In genomic region chr12:121036810-121037326, GRCh38 we compare ENCODE assay signal across 12 cellular contexts. TPM values are rescaled to one million over a fixed set of nuclear protein-coding genes. Genes with fewer than 3 reads are reported as not detected.
DNase-seq lines count a peak whose midpoint lies in the region; ATAC-seq, FAIRE-seq and TF ChIP-seq lines count a peak whose summit lies in the region.
"Had no signal": no experiment of that assay in that cellular context is flagged by ENCODE, and none has a peak within 500 bp of the region (broad histone marks: within the 10 kb centered on the region; RNA-seq: fewer than 3 reads in every experiment).

No MANE protein-coding gene starts in this region.

- no peak overlapping the region for H3K9ac ChIP-seq in HepG2 (ENCODE audit: insufficient read depth, low read depth, low read length)

- TF ChIP-seq CTCF in RWPE2 (IDR thresholded peaks at IDR 0.05; ENCODE audit: poor library complexity, severe bottlenecking), result no peak
- no peak for TF ChIP-seq CTCF in astrocyte of the spinal cord (IDR thresholded peaks at IDR 0.05; ENCODE audit: low read depth, low read length)
- no peak for TF ChIP-seq CTCF in gastrocnemius medialis (IDR thresholded peaks at IDR 0.05 in 4 of 5, conservative IDR thresholded peaks at IDR 0.05 in 1 of 5)
- no peak for TF ChIP-seq CTCF in HepG2 (CRISPR knock-in tag; IDR thresholded peaks at IDR 0.05)

- no peaks in the 10 kb centered on the region for H3K27me3 ChIP-seq in RWPE2 (ENCODE audit: insufficient read depth, poor library complexity, severe bottlenecking)
- peaks cover 4 to 14% (median 8%) of the 10 kb centered on the region in 3 donors for H3K27me3 ChIP-seq in gastrocnemius medialis
- peaks cover 0 to 8% of the 10 kb centered on the region in 2 experiments; a peak in 2 of 5 replicates for H3K27me3 ChIP-seq in HepG2 (ENCODE audit: control insufficient read depth in 1 of 2, insufficient read depth in 2 of 2, low read length in 2 of 2)

- no peak for TF ChIP-seq RAD21 in HepG2 (CRISPR knock-in tag; IDR thresholded peaks at IDR 0.05)

- H3K36me3 ChIP-seq in RWPE2 (ENCODE audit: low read depth), result no peaks in the 10 kb centered on the region
- H3K36me3 ChIP-seq in gastrocnemius medialis, result no peaks in the 10 kb centered on the region
- H3K36me3 ChIP-seq in HepG2 (replicated peaks in 1 of 2; ENCODE audit: control insufficient read depth in 1 of 2, insufficient read depth in 2 of 2, low read length in 2 of 2), result no peaks in the 10 kb centered on the region
- H3K36me3 ChIP-seq: esophagus muscularis mucosa, neutrophil had no signal

- BruUV-seq in HepG2 (replicated peaks; lab: Mats Ljungman, UMichigan), result no TSS peak

- in situ Hi-C loops in astrocyte of the spinal cord (cut with HindIII; ENCODE audit: low sequenced_read_pairs) (no loop called here), gastrocnemius medialis (cut with MboI; ENCODE audit: low sequenced_read_pairs in 4 of 4) (no loop called here), HepG2 (cut with HindIII; ENCODE audit: extremely low pct_ligation_motif_present, low pct_unique_long_range_greater_than_20kb) (no loop called here)

- H3K79me2 ChIP-seq in HepG2 (ENCODE audit: insufficient read depth, low read length), result no peaks in the 10 kb centered on the region

- ATAC-seq in RWPE2 (ENCODE audit: low read depth) (peak; percentile 39; the same call in 2 of the 3 replicates), gastrocnemius medialis (no peak), HG03025 (IDR thresholded peaks at IDR 0.05; ENCODE audit: low FRiP score, unreplicated experiment) (no peak), sciatic nerve (no peak), HepG2 (no peak)

- H3K9me3 ChIP-seq in RWPE2 (ENCODE audit: severe bottlenecking) (no peaks in the 10 kb centered on the region), gastrocnemius medialis (no peaks in the 10 kb centered on the region), HepG2 (ENCODE audit: low read length) (no peaks in the 10 kb centered on the region)
- H3K9me3 ChIP-seq: esophagus muscularis mucosa, neutrophil had no signal

- peak overlapping the region; percentile 20 for H3K27ac ChIP-seq in RWPE2 (ENCODE audit: poor library complexity, severe bottlenecking)
- H3K27ac ChIP-seq in gastrocnemius medialis, result no peak overlapping the region
- H3K27ac ChIP-seq in HepG2 (ENCODE audit: extremely low read length, insufficient read depth, low read length), result no peak overlapping the region
- H3K27ac ChIP-seq: esophagus muscularis mucosa, VCaP had no signal

- CTCF ChIA-PET in HepG2 (lab: Yijun Ruan, JAX; ENCODE audit: low intra/inter-chr PET ratio, low total read pairs), result no interaction called here

- no peak for TF ChIP-seq EP300 in HepG2 (IDR thresholded peaks at IDR 0.05; ENCODE audit: low read depth in 2 of 2, low read length in 2 of 2)
- no peak for TF ChIP-seq EP300 in HepG2 (CRISPR knock-in tag; IDR thresholded peaks at IDR 0.05; ENCODE audit: borderline replicate concordance)

- no peaks in the 10 kb centered on the region for H4K20me1 ChIP-seq in HepG2 (ENCODE audit: insufficient read depth, low read length)

- intact Hi-C loops in gastrocnemius medialis (cut with DNase I; ENCODE audit: low total_unique reads) (no loop called here), sciatic nerve (cut with DNase I) (no loop called here), HepG2 (cut with micrococcal nuclease; ENCODE audit: unreplicated experiment) (no loop called here)

- no peak overlapping the region for H3K4me3 ChIP-seq in RWPE2 (ENCODE audit: severe bottlenecking)
- no peak overlapping the region for H3K4me3 ChIP-seq in astrocyte of the spinal cord (ENCODE audit: low read depth, low read length)
- H3K4me3 ChIP-seq in skeletal muscle cell (ENCODE audit: low read depth, low read length), result no peak overlapping the region
- no peak overlapping the region for H3K4me3 ChIP-seq in gastrocnemius medialis
- no peak overlapping the region for H3K4me3 ChIP-seq in HepG2 (replicated peaks in 1 of 3; ENCODE audit: insufficient read depth in 1 of 3, low read depth in 2 of 3, low read length in 3 of 3)
- H3K4me3 ChIP-seq: esophagus muscularis mucosa had no signal

- H3K4me1 ChIP-seq in RWPE2 (ENCODE audit: insufficient read depth, poor library complexity, severe bottlenecking) (peaks cover 26% of the 10 kb centered on the region), gastrocnemius medialis (no peaks in the 10 kb centered on the region), HepG2 (ENCODE audit: insufficient read depth, low read length) (peaks cover 28% of the 10 kb centered on the region)

- no peak overlapping the region for H2AFZ ChIP-seq in HepG2 (ENCODE audit: low read length)

- no peak for FAIRE-seq in HepG2 (lab: Jason Lieb, UNC)

- POLR2A ChIA-PET in HepG2 (lab: Yijun Ruan, JAX), result interaction anchor here (0.9 kb wide), 1 partner anchor 11 kb away, joined by 3 read pairs; no protein-coding TSS in a partner anchor

- no peak for TF ChIP-seq POLR2A in gastrocnemius medialis (IDR thresholded peaks at IDR 0.05)
- TF ChIP-seq POLR2A in HepG2 (IDR thresholded peaks at IDR 0.05; ENCODE audit: insufficient read depth in 1 of 2, low read depth in 2 of 2, low read length in 2 of 2), result no peak

- WGBS in HepG2 (ENCODE audit: low lambda C conversion rate), result 51% methylated on average over 6 of the region's 6 CpGs

- H3K4me2 ChIP-seq in HepG2 (ENCODE audit: low read depth, low read length), result no peak overlapping the region

- DNase-seq in EH (ENCODE audit: low read depth) (peak; percentile 82), RWPE2 (ENCODE audit: low spot score) (no peak), astrocyte of the spinal cord (ENCODE audit: low read depth, low spot score) (peak; percentile 29), skeletal muscle cell (ENCODE audit: low read depth) (peak; percentile 57), gastrocnemius medialis (no peak), sciatic nerve (ENCODE audit: low spot score) (no peak), HepG2 (ENCODE audit: low spot score) (no peak)
- DNase-seq: NCI-H146 had no signal

RNA-seq across cellular contexts. Expression of gene OASL, which starts 2.2 kb away (rescaled TPM):
- total RNA-seq in gastrocnemius medialis (under 1 TPM; 0.11 to 0.36 (median 0.19) TPM), sciatic nerve (1.3 TPM), HepG2 (2016; rRNA removed; fragmentation: Illumina TruSeq; extraction: Trizol) (0.18 and 0.22 TPM in 2 replicates)
- 0.18 and 0.30 TPM in 2 replicates for total RNA-seq in HepG2 (2016; cell fraction: cytosol; rRNA removed; fragmentation: Illumina TruSeq; extraction: Trizol; ENCODE audit: low read depth)
- 0.19 and 0.21 TPM in 2 replicates for total RNA-seq in HepG2 (2016; cell fraction: insoluble cytoplasmic fraction; rRNA removed; fragmentation: Illumina TruSeq; extraction: Trizol)
- total RNA-seq in HepG2 (2016; cell fraction: membrane; rRNA removed; fragmentation: Illumina TruSeq; extraction: Trizol), result 0.15 and 0.31 TPM in 2 replicates
- total RNA-seq in HepG2 (2016; cell fraction: nucleus; rRNA removed; fragmentation: Illumina TruSeq; extraction: Trizol), result not detected in 2 replicates
- polyA plus RNA-seq in HepG2 (2011; rRNA removed), result 0.09 and 0.11 TPM in 2 replicates
- polyA plus RNA-seq in HepG2 (2011; cell fraction: cytosol; rRNA removed), result 0.05 and 0.09 TPM in 2 replicates
- not detected in 2 replicates for polyA plus RNA-seq in HepG2 (2011; cell fraction: nucleus; rRNA removed)
- 0.07 TPM in 1 of 2 replicates, not detected in the other for polyA plus RNA-seq in HepG2 (2012)
- polyA plus RNA-seq in HepG2 (2016; cell fraction: cytosol; fragmentation: Illumina TruSeq; extraction: Trizol; ENCODE audit: low read depth), result 0.18 and 0.25 TPM in 2 replicates
- polyA plus RNA-seq in HepG2 (2016; cell fraction: insoluble cytoplasmic fraction; fragmentation: Illumina TruSeq; extraction: Trizol; ENCODE audit: low read depth), result 0.20 and 0.21 TPM in 2 replicates
- 0.14 and 0.29 TPM in 2 replicates for polyA plus RNA-seq in HepG2 (2016; cell fraction: membrane; fragmentation: Illumina TruSeq; extraction: Trizol; ENCODE audit: low read depth)
- polyA plus RNA-seq in HepG2 (2016; cell fraction: nucleus; fragmentation: Illumina TruSeq; extraction: Trizol; ENCODE audit: insufficient read depth, low read depth), result 0.37 TPM in 1 of 2 replicates, not detected in the other
- polyA minus RNA-seq in HepG2 (2011; rRNA and poly(A)+ RNA removed; ENCODE audit: low replicate concordance), result 0.46 and 6.9 TPM in 2 replicates
- not detected in 2 replicates for polyA minus RNA-seq in HepG2 (2011; cell fraction: cytosol; rRNA and poly(A)+ RNA removed)
- not detected in 2 replicates for polyA minus RNA-seq in HepG2 (2011; cell fraction: nucleus; rRNA and poly(A)+ RNA removed)

RNA-seq across cellular contexts. Expression of gene C12orf43, which starts 20.6 kb away (rescaled TPM):
- 10 to 100 TPM in 1 of 4 donors, 1 to 10 TPM in 3; 2.9 to 13.2 (median 5.1) TPM for total RNA-seq in gastrocnemius medialis
- 12.4 TPM for total RNA-seq in sciatic nerve
- total RNA-seq in HepG2 (2016; rRNA removed; fragmentation: Illumina TruSeq; extraction: Trizol), result 11.1 and 12.9 TPM in 2 replicates
- total RNA-seq in HepG2 (2016; cell fraction: cytosol; rRNA removed; fragmentation: Illumina TruSeq; extraction: Trizol; ENCODE audit: low read depth), result 2.9 and 3.0 TPM in 2 replicates
- total RNA-seq in HepG2 (2016; cell fraction: insoluble cytoplasmic fraction; rRNA removed; fragmentation: Illumina TruSeq; extraction: Trizol), result 11.4 and 12.4 TPM in 2 replicates
- total RNA-seq in HepG2 (2016; cell fraction: membrane; rRNA removed; fragmentation: Illumina TruSeq; extraction: Trizol), result 6.7 and 7.4 TPM in 2 replicates
- 6.3 and 8.5 TPM in 2 replicates for total RNA-seq in HepG2 (2016; cell fraction: nucleus; rRNA removed; fragmentation: Illumina TruSeq; extraction: Trizol)
- polyA plus RNA-seq in HepG2 (2011; rRNA removed), result 7.5 and 7.9 TPM in 2 replicates
- polyA plus RNA-seq in HepG2 (2011; cell fraction: cytosol; rRNA removed), result 7.3 TPM in 2 replicates
- polyA plus RNA-seq in HepG2 (2011; cell fraction: nucleus; rRNA removed), result 5.4 and 5.7 TPM in 2 replicates
- polyA plus RNA-seq in HepG2 (2012), result 4.9 and 5.2 TPM in 2 replicates
- 2.1 and 2.4 TPM in 2 replicates for polyA plus RNA-seq in HepG2 (2016; cell fraction: cytosol; fragmentation: Illumina TruSeq; extraction: Trizol; ENCODE audit: low read depth)
- polyA plus RNA-seq in HepG2 (2016; cell fraction: insoluble cytoplasmic fraction; fragmentation: Illumina TruSeq; extraction: Trizol; ENCODE audit: low read depth), result 15.7 and 18.4 TPM in 2 replicates
- 4.8 and 5.4 TPM in 2 replicates for polyA plus RNA-seq in HepG2 (2016; cell fraction: membrane; fragmentation: Illumina TruSeq; extraction: Trizol; ENCODE audit: low read depth)
- polyA plus RNA-seq in HepG2 (2016; cell fraction: nucleus; fragmentation: Illumina TruSeq; extraction: Trizol; ENCODE audit: insufficient read depth, low read depth), result 11.1 and 11.5 TPM in 2 replicates
- 5.8 and 9.3 TPM in 2 replicates for polyA minus RNA-seq in HepG2 (2011; rRNA and poly(A)+ RNA removed; ENCODE audit: low replicate concordance)
- 3.1 and 3.3 TPM in 2 replicates for polyA minus RNA-seq in HepG2 (2011; cell fraction: cytosol; rRNA and poly(A)+ RNA removed)
- 8.5 and 12.4 TPM in 2 replicates for polyA minus RNA-seq in HepG2 (2011; cell fraction: nucleus; rRNA and poly(A)+ RNA removed)

RNA-seq across cellular contexts. Expression of gene HNF1A, which starts 58.5 kb away (rescaled TPM):
- total RNA-seq in gastrocnemius medialis, result under 1 TPM in 2 of 4 donors, not detected in 2; 0.07 to 0.10 TPM
- not detected for total RNA-seq in sciatic nerve
- 27.0 and 34.7 TPM in 2 replicates for total RNA-seq in HepG2 (2016; rRNA removed; fragmentation: Illumina TruSeq; extraction: Trizol)
- 8.0 and 9.3 TPM in 2 replicates for total RNA-seq in HepG2 (2016; cell fraction: cytosol; rRNA removed; fragmentation: Illumina TruSeq; extraction: Trizol; ENCODE audit: low read depth)
- 23.4 and 36.7 TPM in 2 replicates for total RNA-seq in HepG2 (2016; cell fraction: insoluble cytoplasmic fraction; rRNA removed; fragmentation: Illumina TruSeq; extraction: Trizol)
- total RNA-seq in HepG2 (2016; cell fraction: membrane; rRNA removed; fragmentation: Illumina TruSeq; extraction: Trizol), result 19.4 and 20.4 TPM in 2 replicates
- 29.9 and 31.7 TPM in 2 replicates for total RNA-seq in HepG2 (2016; cell fraction: nucleus; rRNA removed; fragmentation: Illumina TruSeq; extraction: Trizol)
- polyA plus RNA-seq in HepG2 (2011; rRNA removed), result 13.4 and 18.2 TPM in 2 replicates
- polyA plus RNA-seq in HepG2 (2011; cell fraction: cytosol; rRNA removed), result 7.6 and 12.7 TPM in 2 replicates
- polyA plus RNA-seq in HepG2 (2011; cell fraction: nucleus; rRNA removed), result 41.8 and 43.1 TPM in 2 replicates
- polyA plus RNA-seq in HepG2 (2012), result 21.5 and 22.4 TPM in 2 replicates
- 6.0 and 7.0 TPM in 2 replicates for polyA plus RNA-seq in HepG2 (2016; cell fraction: cytosol; fragmentation: Illumina TruSeq; extraction: Trizol; ENCODE audit: low read depth)
- polyA plus RNA-seq in HepG2 (2016; cell fraction: insoluble cytoplasmic fraction; fragmentation: Illumina TruSeq; extraction: Trizol; ENCODE audit: low read depth), result 27.7 and 38.7 TPM in 2 replicates
- 13.6 and 14.7 TPM in 2 replicates for polyA plus RNA-seq in HepG2 (2016; cell fraction: membrane; fragmentation: Illumina TruSeq; extraction: Trizol; ENCODE audit: low read depth)
- polyA plus RNA-seq in HepG2 (2016; cell fraction: nucleus; fragmentation: Illumina TruSeq; extraction: Trizol; ENCODE audit: insufficient read depth, low read depth), result 64.2 and 66.0 TPM in 2 replicates
- 56.3 TPM in 1 of 2 replicates, not detected in the other for polyA minus RNA-seq in HepG2 (2011; rRNA and poly(A)+ RNA removed; ENCODE audit: low replicate concordance)
- 14.7 and 17.2 TPM in 2 replicates for polyA minus RNA-seq in HepG2 (2011; cell fraction: cytosol; rRNA and poly(A)+ RNA removed)
- polyA minus RNA-seq in HepG2 (2011; cell fraction: nucleus; rRNA and poly(A)+ RNA removed), result 16.5 and 21.5 TPM in 2 replicates
- total RNA-seq: esophagus muscularis mucosa had no signal

Comparison
In these comparisons a context has a peak if more than half of its experiments do, and no peak if none do; other contexts are left out.
1. DNase-seq: peak in EH (single experiment), astrocyte of the spinal cord (single experiment) and skeletal muscle cell (single experiment); none in RWPE2 (single experiment), gastrocnemius medialis (0 of 2), sciatic nerve (single experiment) and HepG2 (single experiment).